In the genomic region with DNA sequence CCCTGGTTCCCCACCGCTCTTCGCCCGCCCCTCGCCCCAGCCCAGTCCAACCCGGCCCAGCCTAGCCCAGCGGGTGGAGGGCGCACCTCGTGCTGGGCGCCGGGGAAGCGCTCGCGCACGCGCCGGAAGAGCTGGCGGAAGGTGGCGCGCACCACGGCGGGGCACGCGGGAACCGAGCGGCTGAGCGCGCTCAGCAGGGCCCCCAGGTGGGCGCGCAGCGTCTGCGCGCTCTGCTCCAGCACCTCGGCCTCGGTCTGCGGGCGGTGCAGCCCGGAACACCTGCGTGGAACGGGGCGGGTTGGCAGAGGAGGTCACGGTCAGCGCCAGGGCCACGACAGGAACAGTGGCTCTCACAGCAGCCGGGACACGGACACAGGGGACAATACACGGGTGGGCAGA, we compare ENCODE assay signal across 8 cellular contexts. TPM values are rescaled to one million over a fixed set of nuclear protein-coding genes. Genes with fewer than 3 reads are reported as not detected.
A peak's percentile ranks its signal among the peaks of the same experiment; 100 is the strongest.
DNase-seq lines count a peak whose midpoint lies in the region; ATAC-seq and TF ChIP-seq lines count a peak whose summit lies in the region.
"Not testable (repeated sequence)": the region's sequence is repeated elsewhere in the genome, so short reads cannot be mapped to it uniquely, and the experiment has no call there.

No MANE protein-coding gene starts in this region.

- not testable (repeated sequence) for H2BK15ac ChIP-seq in mesendoderm (replicated peaks; ENCODE audit: low read depth)

- H2AFZ ChIP-seq in OCI-LY1 (ENCODE audit: low read length), result not testable (repeated sequence)

- H3K9ac ChIP-seq in OCI-LY1 (ENCODE audit: low read length) (peak overlapping the region; percentile 63; the same call in 1 of the 2 replicates), mesendoderm (ENCODE audit: low read length) (peak overlapping the region; percentile 11)

- H3K9me3 Mint-ChIP-seq in CD8-positive, alpha-beta T cell, result not testable (repeated sequence)

- WGBS in mesendoderm (ENCODE audit: extremely low coverage, insufficient coverage, low lambda C conversion rate), result no CpG with 5 or more reads among the region's 46 CpGs

- peak overlapping the region; percentile 90 for H3K27ac Mint-ChIP-seq in CD8-positive, alpha-beta T cell

- not testable (repeated sequence) for H4K8ac ChIP-seq in mesendoderm (ENCODE audit: low read depth, low read length)

- intact Hi-C loops in CD8-positive, alpha-beta T cell (cut with DNase I, micrococcal nuclease), result loop anchor here in 1 of 2 experiments (5.0 to 10.0 kb wide), 2 partner anchors 113 to 1106 kb away; partner anchors contain the start of genes MRPL32, PSMA2 and UBE2D4

- not testable (repeated sequence) for H4K5ac ChIP-seq in mesendoderm (ENCODE audit: low read length)

- H3K23ac ChIP-seq in mesendoderm (ENCODE audit: low read length), result not testable (repeated sequence)

- H3K18ac ChIP-seq in mesendoderm (ENCODE audit: low read length), result not testable (repeated sequence)

- CTCF ChIA-PET in CD8-positive, alpha-beta T cell (lab: Charles Lee), result not testable (repeated sequence)

- peak overlapping the region; percentile 49 for H3K4me3 ChIP-seq in CD8-positive, alpha-beta T cell (ENCODE audit: low read depth, low read length)
- H3K4me3 ChIP-seq in OCI-LY1 (ENCODE audit: low read depth, low read length, poor library complexity, severe bottlenecking), result peak overlapping the region; percentile 58
- H3K4me3 ChIP-seq in mesendoderm (ENCODE audit: low read length), result not testable (repeated sequence)

- peak overlapping the region; percentile 23 for H3K27ac ChIP-seq in CD8-positive, alpha-beta T cell (ENCODE audit: low read depth, low read length)
- peak overlapping the region; percentile 60 for H3K27ac ChIP-seq in OCI-LY1 (ENCODE audit: low read depth, low read length, poor library complexity, severe bottlenecking)
- not testable (repeated sequence) for H3K27ac ChIP-seq in mesendoderm (ENCODE audit: low read depth, low read length)

- H3F3A ChIP-seq in OCI-LY1 (ENCODE audit: insufficient read depth, low read length), result not testable (repeated sequence)

- not testable (repeated sequence) for H2BK120ac ChIP-seq in mesendoderm (ENCODE audit: low read depth, low read length)

- H3K79me1 ChIP-seq in mesendoderm (ENCODE audit: low read length), result not testable (repeated sequence)

- H3K36me3 ChIP-seq in CD8-positive, alpha-beta T cell (ENCODE audit: insufficient read depth, low read length); OCI-LY1 (ENCODE audit: insufficient read depth, low read length); mesendoderm (ENCODE audit: control insufficient read depth, insufficient read depth, low read length): not testable (repeated sequence)

- H3K56ac ChIP-seq in mesendoderm (ENCODE audit: low read length), result not testable (repeated sequence)

- H3K4me3 Mint-ChIP-seq in CD8-positive, alpha-beta T cell, result peak overlapping the region; percentile 82

- H3K79me2 ChIP-seq in OCI-LY1 (ENCODE audit: insufficient read depth, low read length); mesendoderm (ENCODE audit: control insufficient read depth, insufficient read depth, low read length): not testable (repeated sequence)

- H3K9me3 ChIP-seq in CD8-positive, alpha-beta T cell (ENCODE audit: low read length); OCI-LY1 (ENCODE audit: low read length): not testable (repeated sequence)

- peak; percentile 37 to 82 (median 58) for DNase-seq in CD8-positive, alpha-beta T cell
- peak; percentile 68 for DNase-seq in activated T-cell treated with anti-CD3 and anti-CD28 coated beads for 48 hours (ENCODE audit: low read depth)
- peak; percentile 40 for DNase-seq in effector CD8-positive, alpha-beta T cell (lab: John Stamatoyannopoulos, UW)
- not testable (repeated sequence) for DNase-seq in mesendoderm
- peak in 2 of 3 donors; percentile 48 to 50 for DNase-seq in stimulated activated CD4-positive, alpha-beta T cell treated with anti-CD3 and anti-CD28 coated beads, TNF-alpha, amount 100 ng/mL, for 1 hour (ENCODE audit: low read depth in 3 of 3, low spot score in 1 of 3)

- H2AK5ac ChIP-seq in mesendoderm (ENCODE audit: low read length), result not testable (repeated sequence)

- ATAC-seq in CD8-positive, alpha-beta T cell, result peak; percentile 59
- peak; percentile 49 for ATAC-seq in GM19467 (IDR thresholded peaks at IDR 0.05; ENCODE audit: unreplicated experiment)
- ATAC-seq in HG03354 (IDR thresholded peaks at IDR 0.05; ENCODE audit: poor library complexity, severe bottlenecking, unreplicated experiment), result peak; percentile 48

- H3K27me3 ChIP-seq in CD8-positive, alpha-beta T cell (ENCODE audit: insufficient read depth, low read length); OCI-LY1 (ENCODE audit: insufficient read depth, low read length); mesendoderm (ENCODE audit: insufficient read depth, low read length, poor library complexity): not testable (repeated sequence)

- H3K27me3 Mint-ChIP-seq in CD8-positive, alpha-beta T cell (ENCODE audit: low read depth), result not testable (repeated sequence)

- peaks cover 14% of the 10 kb centered on the region for H3K4me1 ChIP-seq in CD8-positive, alpha-beta T cell (ENCODE audit: insufficient read depth, low read length)
- H3K4me1 ChIP-seq in OCI-LY1 (ENCODE audit: insufficient read depth, low read length, severe bottlenecking), result peaks cover 19% of the 10 kb centered on the region
- not testable (repeated sequence) for H3K4me1 ChIP-seq in mesendoderm (ENCODE audit: control insufficient read depth, low read depth, low read length)

- peak overlapping the region; percentile 74 for H3K4me2 ChIP-seq in OCI-LY1 (ENCODE audit: low read length)
- not testable (repeated sequence) for H3K4me2 ChIP-seq in mesendoderm (ENCODE audit: low read length)

- peaks cover 21% of the 10 kb centered on the region for H3K4me1 Mint-ChIP-seq in CD8-positive, alpha-beta T cell (ENCODE audit: low read depth)

- H3K4ac ChIP-seq in mesendoderm (ENCODE audit: low read depth, low read length), result not testable (repeated sequence)

- H3K9me2 ChIP-seq in OCI-LY1 (ENCODE audit: low read depth, low read length), result not testable (repeated sequence)

- not testable (repeated sequence) for H2BK5ac ChIP-seq in mesendoderm (ENCODE audit: low read length)

- POLR2A ChIA-PET in CD8-positive, alpha-beta T cell (lab: Charles Lee), result not testable (repeated sequence)

- H3K36me3 Mint-ChIP-seq in CD8-positive, alpha-beta T cell, result not testable (repeated sequence)

- not testable (repeated sequence) for H4K20me1 ChIP-seq in OCI-LY1 (ENCODE audit: insufficient read depth, low read length)

- peak; percentile 31 for TF ChIP-seq CTCF in CD8-positive, alpha-beta T cell (IDR thresholded peaks at IDR 0.05)
- peak; percentile 27; the same call in 1 of the 2 replicates for TF ChIP-seq CTCF in OCI-LY1 (IDR thresholded peaks at IDR 0.05; ENCODE audit: low read length)

RNA-seq across cellular contexts. Expression of gene DBNL, which starts 4.0 kb away (rescaled TPM):
- 10 to 100 TPM; 82.1 to 84.8 TPM for total RNA-seq in CD8-positive, alpha-beta T cell
- polyA plus RNA-seq in mesendoderm (2013, experiment 1 of 2), result 28.8 TPM
- polyA plus RNA-seq in mesendoderm (2013, experiment 2 of 2), result 29.1 TPM

RNA-seq across cellular contexts. Expression of gene PGAM2, which starts 24.9 kb away (rescaled TPM):
- total RNA-seq in CD8-positive, alpha-beta T cell, result 1 to 10 TPM; 1.1 to 1.5 TPM
- 1.1 TPM for polyA plus RNA-seq in mesendoderm (2013, experiment 1 of 2)
- 0.95 TPM for polyA plus RNA-seq in mesendoderm (2013, experiment 2 of 2)

RNA-seq across cellular contexts. Expression of gene POLM, which starts 41.8 kb away (rescaled TPM):
- total RNA-seq in CD8-positive, alpha-beta T cell, result 10 to 100 TPM; 35.7 to 42.0 TPM
- 5.5 TPM for polyA plus RNA-seq in mesendoderm (2013, experiment 1 of 2)
- polyA plus RNA-seq in mesendoderm (2013, experiment 2 of 2), result 5.6 TPM

RNA-seq across cellular contexts. Expression of gene SPDYE1, which starts 42.8 kb away (rescaled TPM):
- total RNA-seq in CD8-positive, alpha-beta T cell, result not detected
- not detected for polyA plus RNA-seq in mesendoderm (2013, experiment 1 of 2)
- not detected for polyA plus RNA-seq in mesendoderm (2013, experiment 2 of 2)
